In the genomic region with DNA sequence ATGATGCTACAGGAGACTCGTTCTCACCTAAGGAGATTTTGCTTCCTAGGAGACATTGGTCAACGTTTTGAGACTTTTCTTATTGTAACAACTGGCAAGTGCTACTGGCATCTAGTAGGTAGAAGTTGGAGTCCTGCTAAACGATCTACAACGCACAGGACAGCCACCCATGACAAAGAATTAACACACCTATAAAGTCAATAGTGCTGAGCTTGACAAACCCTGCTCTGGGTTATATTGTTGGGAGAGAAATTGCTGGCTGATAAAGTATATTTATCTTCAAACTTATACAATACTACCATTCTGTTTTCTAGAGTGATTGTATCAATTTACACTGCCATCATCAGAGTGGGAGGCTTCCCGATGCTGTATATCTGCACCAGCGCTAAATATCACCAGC, we compare ENCODE assay signal across 11 cellular contexts. TPM values are rescaled to one million over a fixed set of nuclear protein-coding genes. Genes with fewer than 3 reads are reported as not detected.
"Had no signal": no experiment of that assay in that cellular context is flagged by ENCODE, and none has a peak within 500 bp of the region (broad histone marks: within the 10 kb centered on the region; RNA-seq: fewer than 3 reads in every experiment).

No MANE protein-coding gene starts in this region.

- H3K4me3 ChIP-seq: GM23248, GM23338, HAP-1 had no signal

- FAIRE-seq: H1, H54 had no signal

- H3K27ac ChIP-seq: GM23248 had no signal

- H3K9me3 ChIP-seq: HAP-1 had no signal

- H3K4me1 ChIP-seq: HAP-1 had no signal

- DNase-seq: GM23248, GOT3, H7, H9, HCEC 1CT, HFFc6 had no signal

- H3K36me3 ChIP-seq: HAP-1 had no signal

- ATAC-seq: GM23338, HCT116 had no signal

RNA-seq across cellular contexts. Expression of a gene that starts 57.8 kb away (rescaled TPM):
- total RNA-seq: H1, H9 had no signal
- polyA plus RNA-seq: GM23338 had no signal
